22 cellular contexts compared by ENCODE assay signal in the genomic region with DNA sequence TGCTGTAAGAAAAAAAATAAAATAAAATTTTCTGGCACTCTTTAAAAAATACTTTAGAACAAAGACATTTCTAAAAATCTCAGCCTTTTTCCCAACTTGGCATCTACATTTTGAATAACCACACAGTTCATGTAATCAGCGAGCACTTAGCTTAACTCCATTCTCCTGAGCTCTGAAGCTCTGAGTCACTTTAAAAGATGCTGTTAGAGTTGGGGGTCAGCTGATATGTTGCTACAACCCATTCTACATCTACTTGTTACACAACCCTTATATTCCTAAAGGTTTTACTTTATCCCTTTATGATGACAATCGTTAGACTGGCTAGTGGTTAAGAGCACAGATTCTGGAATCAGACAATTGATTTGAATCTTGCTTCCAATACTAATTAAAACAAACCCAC. TPM values are rescaled to one million over a fixed set of nuclear protein-coding genes. Genes with fewer than 3 reads are reported as not detected.
DNase-seq lines count a peak whose midpoint lies in the region; ATAC-seq, FAIRE-seq and TF ChIP-seq lines count a peak whose summit lies in the region.
"Had no signal": no experiment of that assay in that cellular context is flagged by ENCODE, and none has a peak within 500 bp of the region (broad histone marks: within the 10 kb centered on the region; RNA-seq: fewer than 3 reads in every experiment).

No MANE protein-coding gene starts in this region.

- CTCF ChIA-PET in mammary epithelial cell (lab: Charles Lee; ENCODE audit: low non-redundant PET), result no interaction called here

- in situ Hi-C loops in mammary epithelial cell (cut with MboI; ENCODE audit: low sequenced_read_pairs in 2 of 2), result no loop called here

- H3K27me3 ChIP-seq in mammary epithelial cell (ENCODE audit: insufficient read depth, low read length) (no peaks in the 10 kb centered on the region), gastroesophageal sphincter (no peaks in the 10 kb centered on the region), skeletal muscle tissue (ENCODE audit: control insufficient read depth in 3 of 3, insufficient read depth in 3 of 3, low read length in 3 of 3) (no peaks in the 10 kb centered on the region)
- H3K27me3 ChIP-seq: neutrophil, stomach, upper lobe of right lung had no signal

- TF ChIP-seq POLR2A in H54 (IDR thresholded peaks at IDR 0.05; ENCODE audit: low read depth, low read length) (no peak), gastroesophageal sphincter (IDR thresholded peaks at IDR 0.05) (no peak)

- FAIRE-seq in H54 (lab: Jason Lieb, UNC), result peak; percentile 6
- FAIRE-seq: endometrium had no signal

- WGBS in mammary epithelial cell (ENCODE audit: low coverage, missing lambda C conversion rate), result 83% methylated on average over 2 of the region's 2 CpGs
- 69 to 90% methylated on average over 2 of the region's 2 CpGs for WGBS in gastroesophageal sphincter (ENCODE audit: low coverage in 1 of 2), 2 donors

- H3K36me3 ChIP-seq in mammary epithelial cell (ENCODE audit: insufficient read depth, low read length) (no peaks in the 10 kb centered on the region), gastroesophageal sphincter (no peaks in the 10 kb centered on the region), skeletal muscle tissue (ENCODE audit: control insufficient read depth in 3 of 3, insufficient read depth in 3 of 3, low read length in 3 of 3) (no peaks in the 10 kb centered on the region)
- H3K36me3 ChIP-seq: neutrophil, upper lobe of right lung, WERI-Rb-1 had no signal

- peak; percentile 88 for ATAC-seq in gastroesophageal sphincter
- ATAC-seq in GM19035 (IDR thresholded peaks at IDR 0.05; ENCODE audit: unreplicated experiment), result no peak
- no peak for ATAC-seq in GM18873 (IDR thresholded peaks at IDR 0.05; ENCODE audit: low FRiP score, unreplicated experiment)
- ATAC-seq: upper lobe of right lung had no signal

- BruUV-seq in mammary epithelial cell (replicated peaks; lab: Mats Ljungman, UMichigan), result no TSS peak

- TF ChIP-seq CTCF in mammary epithelial cell (conservative IDR thresholded peaks at IDR 0.05 in 1 of 2, IDR thresholded peaks at IDR 0.05 in 1 of 2; ENCODE audit: extremely low read depth in 1 of 2, insufficient read depth in 1 of 2, low read depth in 1 of 2, low read length in 2 of 2) (no peak), gastroesophageal sphincter (IDR thresholded peaks at IDR 0.05) (no peak)

- H3K4me3 ChIP-seq in mammary epithelial cell (replicated peaks in 1 of 3; ENCODE audit: insufficient read depth in 1 of 3, low read depth in 2 of 3, low read length in 3 of 3) (no peak overlapping the region), gastroesophageal sphincter (no peak overlapping the region), skeletal muscle tissue (ENCODE audit: low read length in 3 of 3) (no peak overlapping the region)
- H3K4me3 ChIP-seq: stomach, upper lobe of right lung had no signal

- intact Hi-C loops in mammary epithelial cell (cut with micrococcal nuclease), result no loop called here

- H3K27ac ChIP-seq in mammary epithelial cell (ENCODE audit: insufficient read depth, low read depth, low read length) (no peak overlapping the region), gastroesophageal sphincter (peak overlapping the region in 2 of 4 donors; percentile 41 to 46), skeletal muscle tissue (ENCODE audit: low read depth, low read length) (peak overlapping the region; percentile 55)
- H3K27ac ChIP-seq: neutrophil, upper lobe of right lung, WERI-Rb-1 had no signal

- no peak overlapping the region for H3K4me2 ChIP-seq in mammary epithelial cell (ENCODE audit: insufficient read depth, low read depth, low read length)

- H3K9me3 ChIP-seq in mammary epithelial cell (replicated peaks; ENCODE audit: insufficient read depth, low read length), result no peaks in the 10 kb centered on the region
- H3K9me3 ChIP-seq in gastroesophageal sphincter, result no peaks in the 10 kb centered on the region
- no peaks in the 10 kb centered on the region for H3K9me3 ChIP-seq in skeletal muscle tissue (ENCODE audit: control insufficient read depth in 3 of 3, low read length in 3 of 3)
- H3K9me3 ChIP-seq: neutrophil, stomach, upper lobe of right lung had no signal

- no peak overlapping the region for H3K9ac ChIP-seq in mammary epithelial cell (ENCODE audit: insufficient read depth, low read length)
- no peak overlapping the region for H3K9ac ChIP-seq in skeletal muscle tissue (ENCODE audit: low read depth in 1 of 3, low read length in 3 of 3)

- dilution Hi-C loops in mammary epithelial cell (cut with HindIII; ENCODE audit: low sequenced_read_pairs), result no loop called here

- H3K4me1 ChIP-seq in mammary epithelial cell (ENCODE audit: insufficient read depth, low read length) (peaks cover 6% of the 10 kb centered on the region), gastroesophageal sphincter (no peaks in the 10 kb centered on the region), skeletal muscle tissue (ENCODE audit: control insufficient read depth in 3 of 3, insufficient read depth in 3 of 3, low read length in 3 of 3) (no peaks in the 10 kb centered on the region)
- H3K4me1 ChIP-seq: upper lobe of right lung had no signal

- no peaks in the 10 kb centered on the region for H3K79me2 ChIP-seq in mammary epithelial cell (ENCODE audit: insufficient read depth, low read length)

- DNase-seq in H54 (ENCODE audit: insufficient read length, low spot score), result no peak
- DNase-seq in mammary epithelial cell, result peak; percentile 17
- DNase-seq in RKO (ENCODE audit: low spot score), result no peak
- no peak for DNase-seq in DMS53 treated with DMSO at 0.1 percent for 48 hours (lab: John Stamatoyannopoulos, UW; ENCODE audit: unreplicated experiment)
- DNase-seq: activated CD4-positive, alpha-beta T cell treated with anti-CD3 and anti-CD28 coated beads, Interleukin-2, amount 50 U/mL, for 4 hours; activated CD8-positive, alpha-beta memory T cell treated with anti-CD3 and anti-CD28 coated beads, Interleukin-2, amount 50 U/mL, for 48 hours; CD4-positive, CD25-positive, alpha-beta regulatory T cell; foreskin melanocyte; hypothalamus; KBM-7; MV-4-11; NCI-H1694; NCI-H69; stomach; upper lobe of right lung; WERI-Rb-1 had no signal

- no peak for TF ChIP-seq EP300 in gastroesophageal sphincter (IDR thresholded peaks at IDR 0.05)

- no peaks in the 10 kb centered on the region for H4K20me1 ChIP-seq in mammary epithelial cell (ENCODE audit: insufficient read depth, low read length)

- H2AFZ ChIP-seq in mammary epithelial cell (ENCODE audit: low read depth, low read length), result no peak overlapping the region

RNA-seq across cellular contexts. Expression of gene SLC41A2, which starts 48.3 kb away (rescaled TPM):
- 10 to 100 TPM; 11.9 to 17.8 TPM for total RNA-seq in mammary epithelial cell
- 1.5 TPM for polyA plus RNA-seq in mammary epithelial cell
- 5.6 TPM for polyA minus RNA-seq in mammary epithelial cell
- 10 to 100 TPM; 24.1 to 95.4 (median 49.4) TPM for total RNA-seq in gastroesophageal sphincter
- total RNA-seq in skeletal muscle tissue, result 12.0 TPM
